7 cellular contexts compared by ENCODE assay signal in the genomic region with DNA sequence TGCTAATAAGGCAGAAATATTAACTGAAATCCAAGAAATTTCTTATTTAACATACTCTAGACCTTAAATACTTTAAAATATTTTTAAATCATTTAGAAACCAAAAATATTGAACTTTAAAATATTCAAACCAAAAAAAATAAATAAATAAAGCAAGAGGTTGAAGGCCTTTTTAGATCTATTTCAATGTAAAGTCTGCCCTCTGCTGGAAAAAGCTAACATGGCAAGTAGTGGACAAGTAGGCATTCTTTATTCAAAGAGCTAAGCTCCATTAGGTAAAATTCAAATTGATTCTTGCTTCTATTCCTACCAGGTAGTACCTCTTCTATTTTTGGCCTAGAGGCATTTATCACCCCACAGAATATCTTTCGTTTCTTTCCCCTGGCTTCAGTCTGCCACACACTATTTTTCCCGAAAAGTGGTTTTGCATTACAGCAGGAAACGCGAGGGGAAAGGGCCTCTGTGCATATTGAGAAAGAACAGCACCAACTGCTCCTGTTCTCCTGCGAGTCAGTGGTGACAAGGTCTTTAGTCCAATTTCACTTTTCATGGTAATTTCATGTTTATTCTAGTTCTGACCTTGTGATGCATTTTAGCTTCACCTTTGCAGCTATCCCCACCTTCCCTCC. TPM values are rescaled to one million over a fixed set of nuclear protein-coding genes. Genes with fewer than 3 reads are reported as not detected.
DNase-seq lines count a peak whose midpoint lies in the region; ATAC-seq and TF ChIP-seq lines count a peak whose summit lies in the region.

No MANE protein-coding gene starts in this region.

- H3K4me3 ChIP-seq in LNCaP clone FGC (ENCODE audit: low read depth, low read length), result no peak overlapping the region

- TF ChIP-seq CTCF in LNCaP clone FGC (IDR thresholded peaks at IDR 0.05; ENCODE audit: control insufficient read depth, extremely low read depth, insufficient read depth) (peak; percentile 70), brain (conservative IDR thresholded peaks at IDR 0.05) (peak; percentile 90 to 93)

- H3K36me3 Mint-ChIP-seq in brain, result no peaks in the 10 kb centered on the region

- H3K9me3 Mint-ChIP-seq in brain, result peaks cover 0 to 3% (median 0%) of the 10 kb centered on the region in 5 experiments

- no peak overlapping the region for H3K4me3 Mint-ChIP-seq in brain

- H3K27me3 Mint-ChIP-seq in brain, result no peaks in the 10 kb centered on the region

- peak; percentile 81 for DNase-seq in G401 (ENCODE audit: low spot score)
- no peak for DNase-seq in LNCaP clone FGC (ENCODE audit: low read depth)
- peak; percentile 67 for DNase-seq in SHP77 treated with DMSO at 0.1 percent for 48 hours (lab: John Stamatoyannopoulos, UW)
- DNase-seq in kidney tubule cell (ENCODE audit: low spot score), result peak; percentile 74
- peak in 2 of 3 donors; percentile 32 to 62 for DNase-seq in stimulated activated CD4-positive, alpha-beta T cell treated with anti-CD3 and anti-CD28 coated beads, TNF-alpha, amount 100 ng/mL, for 48 hours (ENCODE audit: low read depth in 3 of 3)

- ATAC-seq in GM21529 (IDR thresholded peaks at IDR 0.05; ENCODE audit: unreplicated experiment), result peak; percentile 64

- in situ Hi-C loops in G401 (cut with HindIII; ENCODE audit: low sequenced_read_pairs), result no loop called here

- no peaks in the 10 kb centered on the region for H3K4me1 Mint-ChIP-seq in brain

- peak overlapping the region in 1 of 5 experiments; percentile 78 for H3K27ac Mint-ChIP-seq in brain

RNA-seq across cellular contexts. Expression of gene IFIH1, which starts 20.4 kb away (rescaled TPM):
- not detected in 2 replicates for total RNA-seq in G401 (2014; rRNA removed; shearing (Covaris generic))
- 2.9 TPM for polyA plus RNA-seq in brain (ENCODE audit: insufficient read depth, low read depth, low replicate concordance)

RNA-seq across cellular contexts. Expression of gene GCA, which starts 45.9 kb away (rescaled TPM):
- total RNA-seq in G401 (2014; rRNA removed; shearing (Covaris generic)), result 0.54 TPM in 1 of 2 replicates, not detected in the other
- polyA plus RNA-seq in brain (ENCODE audit: insufficient read depth, low read depth, low replicate concordance), result 24.6 TPM

RNA-seq across cellular contexts. Expression of gene FAP, which starts 54.8 kb away (rescaled TPM):
- total RNA-seq in G401 (2014; rRNA removed; shearing (Covaris generic)), result not detected in 2 replicates
- 0.32 TPM for polyA plus RNA-seq in brain (ENCODE audit: insufficient read depth, low read depth, low replicate concordance)
